Comparison of ENCODE assay signal across 1 cellular context in the genomic region with DNA sequence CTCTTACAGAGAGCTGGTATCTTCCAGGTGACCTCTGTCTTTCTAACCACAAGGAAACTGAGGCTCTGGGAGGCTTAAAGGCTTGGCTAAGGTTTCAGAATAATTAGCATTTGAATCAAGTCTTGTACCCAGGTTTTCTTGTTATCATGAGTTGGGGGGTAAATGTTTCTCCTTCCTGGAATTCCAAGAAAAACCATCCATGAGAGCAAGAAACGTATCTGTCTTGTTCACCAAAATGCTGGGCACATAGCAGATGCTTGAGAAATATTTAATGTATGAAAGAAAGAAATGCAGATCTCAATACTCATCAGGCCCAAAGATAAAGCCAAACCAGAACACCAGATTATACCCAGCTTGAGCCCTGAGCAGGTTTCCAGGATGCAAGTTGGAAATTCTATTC.
TF ChIP-seq lines count a peak whose summit lies in the region.

No MANE protein-coding gene starts in this region.

TF ChIP-seq in GM23338, 12 proteins besides CTCF, POLR2A, EP300 and RAD21 (continued from another document):
- TF ChIP-seq, protein P1, sequence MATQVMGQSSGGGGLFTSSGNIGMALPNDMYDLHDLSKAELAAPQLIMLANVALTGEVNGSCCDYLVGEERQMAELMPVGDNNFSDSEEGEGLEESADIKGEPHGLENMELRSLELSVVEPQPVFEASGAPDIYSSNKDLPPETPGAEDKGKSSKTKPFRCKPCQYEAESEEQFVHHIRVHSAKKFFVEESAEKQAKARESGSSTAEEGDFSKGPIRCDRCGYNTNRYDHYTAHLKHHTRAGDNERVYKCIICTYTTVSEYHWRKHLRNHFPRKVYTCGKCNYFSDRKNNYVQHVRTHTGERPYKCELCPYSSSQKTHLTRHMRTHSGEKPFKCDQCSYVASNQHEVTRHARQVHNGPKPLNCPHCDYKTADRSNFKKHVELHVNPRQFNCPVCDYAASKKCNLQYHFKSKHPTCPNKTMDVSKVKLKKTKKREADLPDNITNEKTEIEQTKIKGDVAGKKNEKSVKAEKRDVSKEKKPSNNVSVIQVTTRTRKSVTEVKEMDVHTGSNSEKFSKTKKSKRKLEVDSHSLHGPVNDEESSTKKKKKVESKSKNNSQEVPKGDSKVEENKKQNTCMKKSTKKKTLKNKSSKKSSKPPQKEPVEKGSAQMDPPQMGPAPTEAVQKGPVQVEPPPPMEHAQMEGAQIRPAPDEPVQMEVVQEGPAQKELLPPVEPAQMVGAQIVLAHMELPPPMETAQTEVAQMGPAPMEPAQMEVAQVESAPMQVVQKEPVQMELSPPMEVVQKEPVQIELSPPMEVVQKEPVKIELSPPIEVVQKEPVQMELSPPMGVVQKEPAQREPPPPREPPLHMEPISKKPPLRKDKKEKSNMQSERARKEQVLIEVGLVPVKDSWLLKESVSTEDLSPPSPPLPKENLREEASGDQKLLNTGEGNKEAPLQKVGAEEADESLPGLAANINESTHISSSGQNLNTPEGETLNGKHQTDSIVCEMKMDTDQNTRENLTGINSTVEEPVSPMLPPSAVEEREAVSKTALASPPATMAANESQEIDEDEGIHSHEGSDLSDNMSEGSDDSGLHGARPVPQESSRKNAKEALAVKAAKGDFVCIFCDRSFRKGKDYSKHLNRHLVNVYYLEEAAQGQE (IDR thresholded peaks at IDR 0.05; ENCODE audit: unreplicated experiment), result no peak
- no peak for TF ChIP-seq NANOG (IDR thresholded peaks at IDR 0.05; ENCODE audit: borderline replicate concordance)
- no peak for TF ChIP-seq STAT1 (IDR thresholded peaks at IDR 0.05; ENCODE audit: unreplicated experiment)
- TF ChIP-seq EZH2phosphoT487 (IDR thresholded peaks at IDR 0.05; ENCODE audit: unreplicated experiment), result no peak
